Comparison of ENCODE assay signal across 12 cellular contexts in the genomic region with DNA sequence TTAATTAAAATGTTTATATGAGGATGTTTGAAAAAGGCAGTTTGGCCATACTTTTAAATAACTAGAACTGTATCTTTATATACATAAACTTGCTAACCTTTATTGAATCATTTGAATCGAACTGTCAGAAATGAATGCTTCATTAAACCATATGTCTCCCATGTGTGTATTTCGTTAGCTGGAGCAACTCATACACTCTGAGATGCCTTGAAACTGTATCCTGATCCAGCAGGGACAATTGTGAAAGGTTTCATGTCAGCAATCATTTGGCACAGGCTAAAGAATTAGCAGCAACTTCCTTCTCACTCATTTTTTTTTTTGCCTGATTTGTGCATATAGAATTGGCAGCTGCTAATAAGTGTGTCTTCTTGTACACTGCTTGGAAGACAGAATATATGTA.
DNase-seq lines count a peak whose midpoint lies in the region; ATAC-seq, FAIRE-seq and TF ChIP-seq lines count a peak whose summit lies in the region.
"Had no signal": no experiment of that assay in that cellular context is flagged by ENCODE, and none has a peak within 500 bp of the region (broad histone marks: within the 10 kb centered on the region; RNA-seq: fewer than 3 reads in every experiment).

No MANE protein-coding gene starts in this region.

- TF ChIP-seq EP300 in HepG2 (IDR thresholded peaks at IDR 0.05; ENCODE audit: low read depth in 2 of 2, low read length in 2 of 2) = no peak
- TF ChIP-seq EP300 in HepG2 (CRISPR knock-in tag; IDR thresholded peaks at IDR 0.05; ENCODE audit: borderline replicate concordance) = no peak

- CTCF ChIA-PET in PC-3 (lab: Charles Lee) (interaction anchor here (0.9 to 1.0 kb wide), 2 partner anchors 15 to 62 kb away, joined by 3 to 8 read pairs; no protein-coding TSS in a partner anchor), HepG2 (lab: Yijun Ruan, JAX; ENCODE audit: low intra/inter-chr PET ratio, low total read pairs) (no interaction called here)

- BruUV-seq in PC-3 (replicated peaks; lab: Mats Ljungman, UMichigan) (no TSS peak), HepG2 (replicated peaks; lab: Mats Ljungman, UMichigan) (no TSS peak)

- DNase-seq in EL = peak; percentile 63
- DNase-seq in PC-3 = peak; percentile 34
- DNase-seq in epithelial cell of proximal tubule (ENCODE audit: low read depth) = no peak
- DNase-seq in osteocyte (ENCODE audit: extremely low spot score, unreplicated experiment) = no peak
- no peak for DNase-seq in HepG2 (ENCODE audit: low spot score)
- DNase-seq in SHP77 (lab: John Stamatoyannopoulos, UW) = no peak
- DNase-seq in hypothalamus (lab: John Stamatoyannopoulos, UW) = no peak
- DNase-seq: activated CD4-positive, CD25-positive, alpha-beta regulatory T cell; NCI-H1092 treated with DMSO at 0.1 percent for 48 hours; posterior cingulate gyrus had no signal

- H3K4me2 ChIP-seq in PC-3 (ENCODE audit: low read length) = peak overlapping the region; percentile 75
- no peak overlapping the region for H3K4me2 ChIP-seq in HepG2 (ENCODE audit: low read depth, low read length)

- no peaks in the 10 kb centered on the region for H3K9me2 ChIP-seq in PC-3 (replicated peaks; ENCODE audit: low read length)

- H2AFZ ChIP-seq in PC-3 (ENCODE audit: low read length) (peak overlapping the region; percentile 27), HepG2 (ENCODE audit: low read length) (no peak overlapping the region)

- H3K4me3 ChIP-seq in PC-3 (ENCODE audit: low read length) (peak overlapping the region; percentile 56), epithelial cell of proximal tubule (ENCODE audit: low read depth, low read length) (peak overlapping the region; percentile 45), HepG2 (replicated peaks in 1 of 3; ENCODE audit: insufficient read depth in 1 of 3, low read depth in 2 of 3, low read length in 3 of 3) (no peak overlapping the region)

- H3K9me3 ChIP-seq in PC-3 (ENCODE audit: low read length) (no peaks in the 10 kb centered on the region), HepG2 (ENCODE audit: low read length) (no peaks in the 10 kb centered on the region)

- H3K27me3 ChIP-seq in PC-3 (ENCODE audit: low read length) = no peaks in the 10 kb centered on the region
- no peaks in the 10 kb centered on the region for H3K27me3 ChIP-seq in HepG2 (ENCODE audit: control insufficient read depth in 1 of 2, insufficient read depth in 2 of 2, low read length in 2 of 2)

- H3K27ac Mint-ChIP-seq in osteocyte (ENCODE audit: unreplicated experiment) = peak overlapping the region; percentile 90
- H3K27ac Mint-ChIP-seq: activated T-helper 17 cell treated with anti-CD3 and anti-CD28 coated beads, Interleukin-2, amount 50 U/mL, for 72 hours had no signal

- peak overlapping the region; percentile 27 for H3K9ac ChIP-seq in PC-3 (ENCODE audit: low read length)
- no peak overlapping the region for H3K9ac ChIP-seq in HepG2 (ENCODE audit: insufficient read depth, low read depth, low read length)

- H3K4me1 ChIP-seq in PC-3 (ENCODE audit: insufficient read depth, low read length) (peaks cover 46% of the 10 kb centered on the region), HepG2 (ENCODE audit: insufficient read depth, low read length) (no peaks in the 10 kb centered on the region)

- no peak for FAIRE-seq in HepG2 (lab: Jason Lieb, UNC)

- H3K9me3 Mint-ChIP-seq in osteocyte (ENCODE audit: unreplicated experiment) = peaks cover 8% of the 10 kb centered on the region

- in situ Hi-C loops in HepG2 (cut with HindIII; ENCODE audit: extremely low pct_ligation_motif_present, low pct_unique_long_range_greater_than_20kb) = no loop called here

- no peak for TF ChIP-seq POLR2A in HepG2 (IDR thresholded peaks at IDR 0.05; ENCODE audit: insufficient read depth in 1 of 2, low read depth in 2 of 2, low read length in 2 of 2)

- H3K36me3 ChIP-seq in PC-3 (ENCODE audit: low read depth, low read length) (no peaks in the 10 kb centered on the region), HepG2 (replicated peaks in 1 of 2; ENCODE audit: control insufficient read depth in 1 of 2, insufficient read depth in 2 of 2, low read length in 2 of 2) (no peaks in the 10 kb centered on the region)

- H3K4me3 Mint-ChIP-seq in osteocyte (ENCODE audit: unreplicated experiment) = peak overlapping the region; percentile 53
- H3K4me3 Mint-ChIP-seq: activated T-helper 17 cell treated with anti-CD3 and anti-CD28 coated beads, Interleukin-2, amount 50 U/mL, for 72 hours had no signal

- peaks cover 5% of the 10 kb centered on the region for H3K36me3 Mint-ChIP-seq in osteocyte (ENCODE audit: unreplicated experiment)

- intact Hi-C loops in PC-3 (cut with micrococcal nuclease) (loop anchor here (5.0 to 10.0 kb wide), 4 partner anchors 57 to 886 kb away; no protein-coding TSS in a partner anchor), HepG2 (cut with micrococcal nuclease; ENCODE audit: unreplicated experiment) (no loop called here)

- 0% methylated on average over 2 of the region's 2 CpGs for WGBS in HepG2 (ENCODE audit: low lambda C conversion rate)

- POLR2A ChIA-PET in PC-3 (lab: Charles Lee; ENCODE audit: unreplicated experiment) (interaction anchor here (0.6 kb wide), 3 partner anchors 30 to 216 kb away, joined by 3 to 4 read pairs (median 4); no protein-coding TSS in a partner anchor), HepG2 (lab: Yijun Ruan, JAX) (no interaction called here)

- TF ChIP-seq CTCF in PC-3 (conservative IDR thresholded peaks at IDR 0.05; ENCODE audit: low read depth, low read length) (no peak), epithelial cell of proximal tubule (conservative IDR thresholded peaks at IDR 0.05; ENCODE audit: low read depth, low read length) (no peak), osteocyte (IDR thresholded peaks at IDR 0.05) (no peak), HepG2 (CRISPR knock-in tag; IDR thresholded peaks at IDR 0.05) (no peak)

- peaks cover 11% of the 10 kb centered on the region for H3F3A ChIP-seq in PC-3 (ENCODE audit: low read length, unreplicated experiment)

- ATAC-seq in PC-3 (peak; percentile 48), HepG2 (no peak), GM18520 (IDR thresholded peaks at IDR 0.05; ENCODE audit: unreplicated experiment) (no peak)
- ATAC-seq: activated T-helper 17 cell treated with anti-CD3 and anti-CD28 coated beads, Interleukin-2, amount 50 U/mL, for 72 hours had no signal

- H3K4me1 Mint-ChIP-seq in osteocyte (ENCODE audit: unreplicated experiment) = peaks cover 54% of the 10 kb centered on the region
- H3K4me1 Mint-ChIP-seq: activated T-helper 17 cell treated with anti-CD3 and anti-CD28 coated beads, Interleukin-2, amount 50 U/mL, for 72 hours had no signal

- peaks cover 4% of the 10 kb centered on the region; the same call in 1 of the 2 replicates for H3K79me2 ChIP-seq in PC-3 (ENCODE audit: low read length)
- no peaks in the 10 kb centered on the region for H3K79me2 ChIP-seq in HepG2 (ENCODE audit: insufficient read depth, low read length)

- no peak for TF ChIP-seq RAD21 in HepG2 (CRISPR knock-in tag; IDR thresholded peaks at IDR 0.05)

- H4K20me1 ChIP-seq in PC-3 (ENCODE audit: low read length) = no peaks in the 10 kb centered on the region
- H4K20me1 ChIP-seq in HepG2 (ENCODE audit: insufficient read depth, low read length) = no peaks in the 10 kb centered on the region

- H3K27ac ChIP-seq in PC-3 (ENCODE audit: low read length) = peak overlapping the region; percentile 68
- H3K27ac ChIP-seq in HepG2 (ENCODE audit: extremely low read length, insufficient read depth, low read length) = no peak overlapping the region

- no peaks in the 10 kb centered on the region for H3K27me3 Mint-ChIP-seq in osteocyte (ENCODE audit: unreplicated experiment)
- H3K27me3 Mint-ChIP-seq: activated T-helper 17 cell treated with anti-CD3 and anti-CD28 coated beads, Interleukin-2, amount 50 U/mL, for 72 hours had no signal

TF ChIP-seq in HepG2, 621 proteins besides CTCF, POLR2A, EP300 and RAD21:
- TF ChIP-seq NR2F2 (IDR thresholded peaks at IDR 0.05; ENCODE audit: borderline replicate concordance, low read depth) (no peak), ZNF773 (CRISPR knock-in tag; IDR thresholded peaks at IDR 0.05; ENCODE audit: borderline replicate concordance) (no peak), ZFP36L1 (CRISPR knock-in tag; IDR thresholded peaks at IDR 0.05) (no peak), ZNF7 (CRISPR knock-in tag; IDR thresholded peaks at IDR 0.05) (no peak), KDM5A (IDR thresholded peaks at IDR 0.05; ENCODE audit: borderline replicate concordance, low read length) (no peak), NAIF1 (CRISPR knock-in tag; IDR thresholded peaks at IDR 0.05; ENCODE audit: borderline replicate concordance) (no peak), ZNF550 (CRISPR knock-in tag; IDR thresholded peaks at IDR 0.05; ENCODE audit: borderline replicate concordance) (no peak), EZH2 (conservative IDR thresholded peaks at IDR 0.05; ENCODE audit: low read depth, low read length) (no peak), ZNF317 (CRISPR knock-in tag; IDR thresholded peaks at IDR 0.05) (no peak), ZNF598 (CRISPR knock-in tag; IDR thresholded peaks at IDR 0.05; ENCODE audit: borderline replicate concordance) (no peak)
- TF ChIP-seq, protein P1, sequence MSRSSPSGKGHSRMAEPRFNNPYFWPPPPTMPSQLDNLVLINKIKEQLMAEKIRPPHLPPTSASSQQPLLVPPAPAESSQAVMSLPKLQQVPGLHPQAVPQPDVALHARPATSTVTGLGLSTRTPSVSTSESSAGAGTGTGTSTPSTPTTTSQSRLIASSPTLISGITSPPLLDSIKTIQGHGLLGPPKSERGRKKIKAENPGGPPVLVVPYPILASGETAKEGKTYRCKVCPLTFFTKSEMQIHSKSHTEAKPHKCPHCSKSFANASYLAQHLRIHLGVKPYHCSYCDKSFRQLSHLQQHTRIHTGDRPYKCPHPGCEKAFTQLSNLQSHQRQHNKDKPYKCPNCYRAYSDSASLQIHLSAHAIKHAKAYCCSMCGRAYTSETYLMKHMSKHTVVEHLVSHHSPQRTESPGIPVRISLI (CRISPR knock-in tag; IDR thresholded peaks at IDR 0.05; ENCODE audit: borderline replicate concordance) = no peak

Comparison
In these comparisons a context has a peak if more than half of its experiments do, and no peak if none do; other contexts are left out.
1. DNase-seq: peak in EL (single experiment) and PC-3 (single experiment); none in epithelial cell of proximal tubule (single experiment), osteocyte (single experiment), HepG2 (single experiment), SHP77 (0 of 2) and hypothalamus (0 of 51).
2. H3K4me3 ChIP-seq: peak in PC-3 (single experiment) and epithelial cell of proximal tubule (single experiment); none in HepG2 (0 of 3).